Comparison of ENCODE assay signal across 1 cellular context in the genomic region with DNA sequence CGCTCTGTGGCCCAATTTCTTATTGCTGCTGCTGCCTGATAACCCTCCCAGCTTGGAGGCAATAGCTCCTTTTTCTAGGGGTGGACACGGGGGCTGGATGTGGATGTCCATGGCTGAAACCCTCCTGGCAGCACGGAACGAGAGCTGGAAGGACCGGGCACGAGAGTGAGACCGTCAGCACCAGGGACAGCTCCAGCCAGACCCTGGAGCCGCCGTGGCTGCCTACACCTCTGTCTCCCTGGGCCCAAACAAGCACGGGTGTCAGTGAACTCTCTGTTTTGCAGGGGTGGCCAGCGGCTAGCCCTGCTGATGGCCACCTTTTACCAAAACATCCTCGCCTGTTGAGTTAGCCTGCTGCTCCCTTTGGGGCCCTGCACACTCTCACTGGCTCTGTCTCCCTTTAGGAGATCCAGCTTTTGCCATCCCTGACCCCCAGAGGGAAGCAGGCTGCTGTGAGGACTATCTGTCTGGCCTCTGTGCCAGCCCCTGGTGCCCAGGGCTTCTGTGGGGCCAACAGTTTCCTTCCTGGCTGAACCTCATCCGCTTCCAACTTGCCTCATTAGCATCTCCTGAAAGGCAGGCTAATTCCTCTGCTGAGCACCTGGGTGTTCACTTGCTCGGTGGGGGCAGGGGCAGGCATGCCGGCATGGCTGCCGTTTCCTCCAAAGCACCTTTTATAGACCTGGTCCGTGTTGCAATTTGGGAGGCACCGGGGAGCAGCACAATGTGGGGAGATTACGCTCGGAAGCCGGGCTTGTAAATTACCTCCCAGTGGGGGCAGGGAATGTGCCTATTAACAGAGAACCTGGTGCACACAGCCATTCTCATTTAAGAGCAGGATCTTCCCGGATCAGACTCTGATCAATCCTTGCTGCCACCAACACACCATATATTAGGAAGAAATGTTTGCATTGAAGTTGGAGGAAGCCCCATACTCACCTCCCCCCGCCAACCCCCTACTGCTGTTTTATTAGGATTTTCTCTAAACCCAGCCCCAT.
TF ChIP-seq lines count a peak whose summit lies in the region.

No MANE protein-coding gene starts in this region.

TF ChIP-seq in K562, 482 proteins besides CTCF, POLR2A, EP300 and RAD21 (continued from another document):
- TF ChIP-seq, protein P1, sequence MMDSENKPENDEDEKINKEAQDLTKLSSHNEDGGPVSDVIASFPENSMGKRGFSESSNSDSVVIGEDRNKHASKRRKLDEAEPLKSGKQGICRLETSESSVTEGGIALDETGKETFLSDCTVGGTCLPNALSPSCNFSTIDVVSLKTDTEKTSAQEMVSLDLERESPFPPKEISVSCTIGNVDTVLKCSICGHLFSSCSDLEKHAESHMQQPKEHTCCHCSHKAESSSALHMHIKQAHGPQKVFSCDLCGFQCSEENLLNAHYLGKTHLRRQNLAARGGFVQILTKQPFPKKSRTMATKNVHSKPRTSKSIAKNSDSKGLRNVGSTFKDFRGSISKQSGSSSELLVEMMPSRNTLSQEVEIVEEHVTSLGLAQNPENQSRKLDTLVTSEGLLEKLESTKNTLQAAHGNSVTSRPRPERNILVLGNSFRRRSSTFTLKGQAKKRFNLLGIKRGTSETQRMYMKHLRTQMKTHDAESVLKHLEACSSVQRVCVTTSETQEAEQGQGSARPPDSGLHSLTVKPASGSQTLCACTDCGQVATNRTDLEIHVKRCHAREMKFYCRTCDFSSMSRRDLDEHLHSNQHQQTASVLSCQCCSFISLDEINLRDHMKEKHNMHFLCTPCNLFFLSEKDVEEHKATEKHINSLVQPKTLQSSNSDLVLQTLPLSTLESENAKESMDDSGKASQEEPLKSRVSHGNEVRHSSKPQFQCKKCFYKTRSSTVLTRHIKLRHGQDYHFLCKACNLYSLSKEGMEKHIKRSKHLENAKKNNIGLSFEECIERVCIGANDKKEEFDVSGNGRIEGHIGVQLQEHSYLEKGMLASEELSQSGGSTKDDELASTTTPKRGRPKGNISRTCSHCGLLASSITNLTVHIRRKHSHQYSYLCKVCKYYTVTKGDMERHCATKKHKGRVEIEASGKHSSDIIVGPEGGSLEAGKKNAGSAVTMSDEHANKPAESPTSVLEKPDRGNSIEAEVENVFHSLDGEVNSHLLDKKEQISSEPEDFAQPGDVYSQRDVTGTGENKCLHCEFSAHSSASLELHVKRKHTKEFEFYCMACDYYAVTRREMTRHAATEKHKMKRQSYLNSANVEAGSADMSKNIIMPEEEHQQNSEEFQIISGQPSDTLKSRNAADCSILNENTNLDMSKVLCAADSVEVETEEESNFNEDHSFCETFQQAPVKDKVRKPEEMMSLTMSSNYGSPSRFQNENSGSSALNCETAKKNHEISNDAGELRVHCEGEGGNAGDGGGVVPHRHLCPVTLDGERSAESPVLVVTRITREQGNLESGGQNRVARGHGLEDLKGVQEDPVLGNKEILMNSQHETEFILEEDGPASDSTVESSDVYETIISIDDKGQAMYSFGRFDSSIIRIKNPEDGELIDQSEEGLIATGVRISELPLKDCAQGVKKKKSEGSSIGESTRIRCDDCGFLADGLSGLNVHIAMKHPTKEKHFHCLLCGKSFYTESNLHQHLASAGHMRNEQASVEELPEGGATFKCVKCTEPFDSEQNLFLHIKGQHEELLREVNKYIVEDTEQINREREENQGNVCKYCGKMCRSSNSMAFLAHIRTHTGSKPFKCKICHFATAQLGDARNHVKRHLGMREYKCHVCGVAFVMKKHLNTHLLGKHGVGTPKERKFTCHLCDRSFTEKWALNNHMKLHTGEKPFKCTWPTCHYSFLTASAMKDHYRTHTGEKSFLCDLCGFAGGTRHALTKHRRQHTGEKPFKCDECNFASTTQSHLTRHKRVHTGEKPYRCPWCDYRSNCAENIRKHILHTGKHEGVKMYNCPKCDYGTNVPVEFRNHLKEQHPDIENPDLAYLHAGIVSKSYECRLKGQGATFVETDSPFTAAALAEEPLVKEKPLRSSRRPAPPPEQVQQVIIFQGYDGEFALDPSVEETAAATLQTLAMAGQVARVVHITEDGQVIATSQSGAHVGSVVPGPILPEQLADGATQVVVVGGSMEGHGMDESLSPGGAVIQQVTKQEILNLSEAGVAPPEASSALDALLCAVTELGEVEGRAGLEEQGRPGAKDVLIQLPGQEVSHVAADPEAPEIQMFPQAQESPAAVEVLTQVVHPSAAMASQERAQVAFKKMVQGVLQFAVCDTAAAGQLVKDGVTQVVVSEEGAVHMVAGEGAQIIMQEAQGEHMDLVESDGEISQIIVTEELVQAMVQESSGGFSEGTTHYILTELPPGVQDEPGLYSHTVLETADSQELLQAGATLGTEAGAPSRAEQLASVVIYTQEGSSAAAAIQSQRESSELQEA (IDR thresholded peaks at IDR 0.05; ENCODE audit: low read depth), result no peak
- TF ChIP-seq EHMT2 (IDR thresholded peaks at IDR 0.05) (peak; percentile 95), ZNF695 (CRISPR knock-in tag; IDR thresholded peaks at IDR 0.05) (no peak), ZEB2 (IDR thresholded peaks at IDR 0.05) (no peak)
- TF ChIP-seq, protein P2, sequence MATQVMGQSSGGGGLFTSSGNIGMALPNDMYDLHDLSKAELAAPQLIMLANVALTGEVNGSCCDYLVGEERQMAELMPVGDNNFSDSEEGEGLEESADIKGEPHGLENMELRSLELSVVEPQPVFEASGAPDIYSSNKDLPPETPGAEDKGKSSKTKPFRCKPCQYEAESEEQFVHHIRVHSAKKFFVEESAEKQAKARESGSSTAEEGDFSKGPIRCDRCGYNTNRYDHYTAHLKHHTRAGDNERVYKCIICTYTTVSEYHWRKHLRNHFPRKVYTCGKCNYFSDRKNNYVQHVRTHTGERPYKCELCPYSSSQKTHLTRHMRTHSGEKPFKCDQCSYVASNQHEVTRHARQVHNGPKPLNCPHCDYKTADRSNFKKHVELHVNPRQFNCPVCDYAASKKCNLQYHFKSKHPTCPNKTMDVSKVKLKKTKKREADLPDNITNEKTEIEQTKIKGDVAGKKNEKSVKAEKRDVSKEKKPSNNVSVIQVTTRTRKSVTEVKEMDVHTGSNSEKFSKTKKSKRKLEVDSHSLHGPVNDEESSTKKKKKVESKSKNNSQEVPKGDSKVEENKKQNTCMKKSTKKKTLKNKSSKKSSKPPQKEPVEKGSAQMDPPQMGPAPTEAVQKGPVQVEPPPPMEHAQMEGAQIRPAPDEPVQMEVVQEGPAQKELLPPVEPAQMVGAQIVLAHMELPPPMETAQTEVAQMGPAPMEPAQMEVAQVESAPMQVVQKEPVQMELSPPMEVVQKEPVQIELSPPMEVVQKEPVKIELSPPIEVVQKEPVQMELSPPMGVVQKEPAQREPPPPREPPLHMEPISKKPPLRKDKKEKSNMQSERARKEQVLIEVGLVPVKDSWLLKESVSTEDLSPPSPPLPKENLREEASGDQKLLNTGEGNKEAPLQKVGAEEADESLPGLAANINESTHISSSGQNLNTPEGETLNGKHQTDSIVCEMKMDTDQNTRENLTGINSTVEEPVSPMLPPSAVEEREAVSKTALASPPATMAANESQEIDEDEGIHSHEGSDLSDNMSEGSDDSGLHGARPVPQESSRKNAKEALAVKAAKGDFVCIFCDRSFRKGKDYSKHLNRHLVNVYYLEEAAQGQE (CRISPR knock-in tag; IDR thresholded peaks at IDR 0.05; ENCODE audit: low read depth), result peak; percentile 96
- TF ChIP-seq, protein P3, sequence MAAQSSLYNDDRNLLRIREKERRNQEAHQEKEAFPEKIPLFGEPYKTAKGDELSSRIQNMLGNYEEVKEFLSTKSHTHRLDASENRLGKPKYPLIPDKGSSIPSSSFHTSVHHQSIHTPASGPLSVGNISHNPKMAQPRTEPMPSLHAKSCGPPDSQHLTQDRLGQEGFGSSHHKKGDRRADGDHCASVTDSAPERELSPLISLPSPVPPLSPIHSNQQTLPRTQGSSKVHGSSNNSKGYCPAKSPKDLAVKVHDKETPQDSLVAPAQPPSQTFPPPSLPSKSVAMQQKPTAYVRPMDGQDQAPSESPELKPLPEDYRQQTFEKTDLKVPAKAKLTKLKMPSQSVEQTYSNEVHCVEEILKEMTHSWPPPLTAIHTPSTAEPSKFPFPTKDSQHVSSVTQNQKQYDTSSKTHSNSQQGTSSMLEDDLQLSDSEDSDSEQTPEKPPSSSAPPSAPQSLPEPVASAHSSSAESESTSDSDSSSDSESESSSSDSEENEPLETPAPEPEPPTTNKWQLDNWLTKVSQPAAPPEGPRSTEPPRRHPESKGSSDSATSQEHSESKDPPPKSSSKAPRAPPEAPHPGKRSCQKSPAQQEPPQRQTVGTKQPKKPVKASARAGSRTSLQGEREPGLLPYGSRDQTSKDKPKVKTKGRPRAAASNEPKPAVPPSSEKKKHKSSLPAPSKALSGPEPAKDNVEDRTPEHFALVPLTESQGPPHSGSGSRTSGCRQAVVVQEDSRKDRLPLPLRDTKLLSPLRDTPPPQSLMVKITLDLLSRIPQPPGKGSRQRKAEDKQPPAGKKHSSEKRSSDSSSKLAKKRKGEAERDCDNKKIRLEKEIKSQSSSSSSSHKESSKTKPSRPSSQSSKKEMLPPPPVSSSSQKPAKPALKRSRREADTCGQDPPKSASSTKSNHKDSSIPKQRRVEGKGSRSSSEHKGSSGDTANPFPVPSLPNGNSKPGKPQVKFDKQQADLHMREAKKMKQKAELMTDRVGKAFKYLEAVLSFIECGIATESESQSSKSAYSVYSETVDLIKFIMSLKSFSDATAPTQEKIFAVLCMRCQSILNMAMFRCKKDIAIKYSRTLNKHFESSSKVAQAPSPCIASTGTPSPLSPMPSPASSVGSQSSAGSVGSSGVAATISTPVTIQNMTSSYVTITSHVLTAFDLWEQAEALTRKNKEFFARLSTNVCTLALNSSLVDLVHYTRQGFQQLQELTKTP (IDR thresholded peaks at IDR 0.05; ENCODE audit: low read depth in 1 of 2, partially characterized antibody in 2 of 2), result peak in 1 of 2 experiments; percentile 52
